1 cellular context compared by ENCODE assay signal in the genomic region with DNA sequence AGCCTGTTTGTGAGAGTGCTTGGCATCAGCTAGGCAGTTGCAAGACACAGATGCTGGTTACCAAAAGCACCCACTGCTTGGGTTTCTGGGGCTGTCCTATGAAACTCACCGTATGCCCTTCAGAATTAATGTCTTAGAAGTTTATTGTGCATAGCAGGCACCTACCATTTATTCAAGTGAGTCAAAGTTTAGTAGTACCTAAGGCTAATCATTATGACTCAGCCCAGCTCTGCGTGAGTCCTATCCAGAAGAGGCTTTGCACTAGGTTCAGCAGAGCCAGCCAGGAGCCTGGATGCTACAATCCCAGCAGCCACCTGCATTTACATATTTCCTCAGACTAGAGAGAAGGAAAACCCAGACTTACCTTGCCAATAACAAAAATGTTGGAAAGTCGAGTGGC.
TF ChIP-seq lines count a peak whose summit lies in the region.

No MANE protein-coding gene starts in this region.

TF ChIP-seq in SK-N-SH, 30 proteins besides CTCF, POLR2A, EP300 and RAD21 (continued from another document):
- TF ChIP-seq, protein P1, sequence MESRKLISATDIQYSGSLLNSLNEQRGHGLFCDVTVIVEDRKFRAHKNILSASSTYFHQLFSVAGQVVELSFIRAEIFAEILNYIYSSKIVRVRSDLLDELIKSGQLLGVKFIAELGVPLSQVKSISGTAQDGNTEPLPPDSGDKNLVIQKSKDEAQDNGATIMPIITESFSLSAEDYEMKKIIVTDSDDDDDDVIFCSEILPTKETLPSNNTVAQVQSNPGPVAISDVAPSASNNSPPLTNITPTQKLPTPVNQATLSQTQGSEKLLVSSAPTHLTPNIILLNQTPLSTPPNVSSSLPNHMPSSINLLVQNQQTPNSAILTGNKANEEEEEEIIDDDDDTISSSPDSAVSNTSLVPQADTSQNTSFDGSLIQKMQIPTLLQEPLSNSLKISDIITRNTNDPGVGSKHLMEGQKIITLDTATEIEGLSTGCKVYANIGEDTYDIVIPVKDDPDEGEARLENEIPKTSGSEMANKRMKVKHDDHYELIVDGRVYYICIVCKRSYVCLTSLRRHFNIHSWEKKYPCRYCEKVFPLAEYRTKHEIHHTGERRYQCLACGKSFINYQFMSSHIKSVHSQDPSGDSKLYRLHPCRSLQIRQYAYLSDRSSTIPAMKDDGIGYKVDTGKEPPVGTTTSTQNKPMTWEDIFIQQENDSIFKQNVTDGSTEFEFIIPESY (IDR thresholded peaks at IDR 0.05; ENCODE audit: borderline replicate concordance, low read depth): no peak
- TF ChIP-seq JUND (IDR thresholded peaks at IDR 0.05): no peak
TF ChIP-seq in SK-N-SH: peak in this region for 1.
